17 cellular contexts compared by ENCODE assay signal in genomic region chr2:230919240-230919639, GRCh38. TPM values are rescaled to one million over a fixed set of nuclear protein-coding genes. Genes with fewer than 3 reads are reported as not detected.
"Had no signal": no experiment of that assay in that cellular context is flagged by ENCODE, and none has a peak within 500 bp of the region (broad histone marks: within the 10 kb centered on the region; RNA-seq: fewer than 3 reads in every experiment).

No MANE protein-coding gene starts in this region.

- H3K27ac Mint-ChIP-seq: mesothelial cell of epicardium, progenitor cell of endocrine pancreas had no signal

- H3K9me3 Mint-ChIP-seq: mesothelial cell of epicardium had no signal

- H3K36me3 ChIP-seq: upper lobe of left lung had no signal

- H3K9me3 ChIP-seq: body of pancreas, upper lobe of left lung had no signal

- H3K4me3 Mint-ChIP-seq: mesothelial cell of epicardium had no signal

- H3K27me3 ChIP-seq: body of pancreas, upper lobe of left lung had no signal

- FAIRE-seq: islet of Langerhans had no signal

- H3K4me3 ChIP-seq: body of pancreas, lung, skin epidermis, upper lobe of left lung had no signal

- ATAC-seq: body of pancreas, right cardiac atrium had no signal

- H3K36me3 Mint-ChIP-seq: mesothelial cell of epicardium had no signal

- DNase-seq: activated CD8-positive, alpha-beta memory T cell treated with anti-CD3 and anti-CD28 coated beads for 24 hours; amniotic stem cell; body of pancreas; caudate nucleus; right cardiac atrium; stimulated activated CD4-positive, alpha-beta T cell treated with anti-CD3 and anti-CD28 coated beads, Interleukin-15, amount 100 ng/mL, for 24 hours; stimulated activated CD4-positive, alpha-beta T cell treated with anti-CD3 and anti-CD28 coated beads, Interleukin-4, amount 100 ng/mL, for 1 hour; stimulated activated naive CD4-positive, alpha-beta T cell treated with Interleukin-2 at 50 U/mL for 16 hours; T-helper 9 cell; upper lobe of left lung had no signal

- H3K4me1 ChIP-seq: body of pancreas had no signal

- H3K27ac ChIP-seq: body of pancreas, skin epidermis, upper lobe of left lung had no signal

RNA-seq across cellular contexts. Expression of gene GPR55, which starts 5.8 kb away (rescaled TPM):
- total RNA-seq: body of pancreas, mesothelial cell of epicardium, progenitor cell of endocrine pancreas, temporal lobe had no signal
- polyA plus RNA-seq: neural cell, right cardiac atrium had no signal
